ENCODE assay signal across 2 cellular contexts in the genomic region with DNA sequence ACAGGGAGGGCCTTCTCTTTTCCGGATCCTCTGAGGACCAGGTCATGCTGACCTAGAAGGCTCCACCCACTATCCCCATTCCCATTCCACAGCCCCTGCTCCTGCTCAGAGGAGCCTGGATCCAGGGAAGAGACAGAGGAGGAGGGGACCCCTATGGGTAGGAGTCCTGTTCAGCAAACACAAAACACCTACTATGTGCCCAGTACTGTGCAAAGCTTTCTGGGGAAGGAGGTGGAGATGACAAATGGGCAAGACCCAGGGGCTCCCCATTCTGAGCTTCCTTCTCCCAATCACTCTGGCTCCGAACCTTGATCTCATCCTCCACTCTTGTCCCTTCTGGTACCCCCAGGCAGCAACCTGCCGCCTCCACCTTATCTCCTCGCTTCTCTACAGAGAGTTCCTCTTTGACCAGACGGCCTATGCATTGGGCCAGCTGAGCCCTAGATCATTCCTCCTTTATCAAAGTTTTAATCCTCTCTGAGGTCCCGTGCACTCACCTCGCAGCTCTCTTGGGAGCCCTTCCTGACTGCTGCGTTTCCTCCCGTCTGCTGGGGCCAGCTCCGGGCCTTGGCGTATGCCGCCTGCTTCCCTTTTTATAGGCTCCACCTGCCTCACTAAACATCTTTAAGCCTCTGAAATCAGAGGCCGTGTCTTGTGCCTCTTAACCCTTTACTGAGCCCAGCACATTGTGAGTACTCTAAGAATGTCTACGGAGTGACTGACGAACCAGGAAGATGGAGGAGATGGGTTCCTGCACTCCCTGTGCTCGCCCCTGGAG.
TF ChIP-seq lines count a peak whose summit lies in the region.

No MANE protein-coding gene starts in this region.

TF ChIP-seq in GM23338, 12 proteins besides CTCF, POLR2A, EP300 and RAD21 (continues in another document):
- TF ChIP-seq POLR2AphosphoS5 (IDR thresholded peaks at IDR 0.05; ENCODE audit: low read depth) (no peak), JUNB (IDR thresholded peaks at IDR 0.05; ENCODE audit: unreplicated experiment) (no peak), ZNF331 (CRISPR knock-in tag; IDR thresholded peaks at IDR 0.05; ENCODE audit: low read depth) (no peak), ZNF114 (CRISPR knock-in tag; IDR thresholded peaks at IDR 0.05) (no peak), EZH2phosphoT487 (IDR thresholded peaks at IDR 0.05; ENCODE audit: unreplicated experiment) (no peak), CREB1 (CRISPR knock-in tag; IDR thresholded peaks at IDR 0.05; ENCODE audit: low read depth) (no peak), STAT1 (IDR thresholded peaks at IDR 0.05; ENCODE audit: unreplicated experiment) (no peak), EZH2 (IDR thresholded peaks at IDR 0.05; ENCODE audit: low read depth, unreplicated experiment) (no peak), NANOG (IDR thresholded peaks at IDR 0.05; ENCODE audit: borderline replicate concordance) (no peak)
- TF ChIP-seq, protein P1, sequence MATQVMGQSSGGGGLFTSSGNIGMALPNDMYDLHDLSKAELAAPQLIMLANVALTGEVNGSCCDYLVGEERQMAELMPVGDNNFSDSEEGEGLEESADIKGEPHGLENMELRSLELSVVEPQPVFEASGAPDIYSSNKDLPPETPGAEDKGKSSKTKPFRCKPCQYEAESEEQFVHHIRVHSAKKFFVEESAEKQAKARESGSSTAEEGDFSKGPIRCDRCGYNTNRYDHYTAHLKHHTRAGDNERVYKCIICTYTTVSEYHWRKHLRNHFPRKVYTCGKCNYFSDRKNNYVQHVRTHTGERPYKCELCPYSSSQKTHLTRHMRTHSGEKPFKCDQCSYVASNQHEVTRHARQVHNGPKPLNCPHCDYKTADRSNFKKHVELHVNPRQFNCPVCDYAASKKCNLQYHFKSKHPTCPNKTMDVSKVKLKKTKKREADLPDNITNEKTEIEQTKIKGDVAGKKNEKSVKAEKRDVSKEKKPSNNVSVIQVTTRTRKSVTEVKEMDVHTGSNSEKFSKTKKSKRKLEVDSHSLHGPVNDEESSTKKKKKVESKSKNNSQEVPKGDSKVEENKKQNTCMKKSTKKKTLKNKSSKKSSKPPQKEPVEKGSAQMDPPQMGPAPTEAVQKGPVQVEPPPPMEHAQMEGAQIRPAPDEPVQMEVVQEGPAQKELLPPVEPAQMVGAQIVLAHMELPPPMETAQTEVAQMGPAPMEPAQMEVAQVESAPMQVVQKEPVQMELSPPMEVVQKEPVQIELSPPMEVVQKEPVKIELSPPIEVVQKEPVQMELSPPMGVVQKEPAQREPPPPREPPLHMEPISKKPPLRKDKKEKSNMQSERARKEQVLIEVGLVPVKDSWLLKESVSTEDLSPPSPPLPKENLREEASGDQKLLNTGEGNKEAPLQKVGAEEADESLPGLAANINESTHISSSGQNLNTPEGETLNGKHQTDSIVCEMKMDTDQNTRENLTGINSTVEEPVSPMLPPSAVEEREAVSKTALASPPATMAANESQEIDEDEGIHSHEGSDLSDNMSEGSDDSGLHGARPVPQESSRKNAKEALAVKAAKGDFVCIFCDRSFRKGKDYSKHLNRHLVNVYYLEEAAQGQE (IDR thresholded peaks at IDR 0.05; ENCODE audit: unreplicated experiment): no peak
- TF ChIP-seq, protein P2, sequence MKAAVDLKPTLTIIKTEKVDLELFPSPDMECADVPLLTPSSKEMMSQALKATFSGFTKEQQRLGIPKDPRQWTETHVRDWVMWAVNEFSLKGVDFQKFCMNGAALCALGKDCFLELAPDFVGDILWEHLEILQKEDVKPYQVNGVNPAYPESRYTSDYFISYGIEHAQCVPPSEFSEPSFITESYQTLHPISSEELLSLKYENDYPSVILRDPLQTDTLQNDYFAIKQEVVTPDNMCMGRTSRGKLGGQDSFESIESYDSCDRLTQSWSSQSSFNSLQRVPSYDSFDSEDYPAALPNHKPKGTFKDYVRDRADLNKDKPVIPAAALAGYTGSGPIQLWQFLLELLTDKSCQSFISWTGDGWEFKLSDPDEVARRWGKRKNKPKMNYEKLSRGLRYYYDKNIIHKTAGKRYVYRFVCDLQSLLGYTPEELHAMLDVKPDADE (IDR thresholded peaks at IDR 0.05): no peak

TF ChIP-seq in endothelial cell of umbilical vein, 7 proteins besides CTCF, POLR2A, EP300 and RAD21:
- peak; percentile 54 for TF ChIP-seq EZH2 (IDR thresholded peaks at IDR 0.05; ENCODE audit: borderline replicate concordance, low read depth, low read length, severe bottlenecking)
- TF ChIP-seq, protein P3, sequence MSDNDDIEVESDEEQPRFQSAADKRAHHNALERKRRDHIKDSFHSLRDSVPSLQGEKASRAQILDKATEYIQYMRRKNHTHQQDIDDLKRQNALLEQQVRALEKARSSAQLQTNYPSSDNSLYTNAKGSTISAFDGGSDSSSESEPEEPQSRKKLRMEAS (IDR thresholded peaks at IDR 0.05; ENCODE audit: insufficient read depth, insufficient read length): no peak
- no peak for TF ChIP-seq GATA2 (IDR thresholded peaks at IDR 0.05; ENCODE audit: insufficient read depth, insufficient read length, low read depth, low read length)
